Comparison of ENCODE assay signal across 1 cellular context in genomic region chr15:40536501-40536900, GRCh38.
TF ChIP-seq lines count a peak whose summit lies in the region.

No MANE protein-coding gene starts in this region.

TF ChIP-seq in SK-N-SH treated with all-trans-retinoic acid at 6 μM for 48 hours, 23 proteins besides CTCF, POLR2A, EP300 and RAD21 (continued from another document):
- TF ChIP-seq TSHZ2 (CRISPR knock-in tag; IDR thresholded peaks at IDR 0.05) (no peak), ZFP30 (CRISPR knock-in tag; IDR thresholded peaks at IDR 0.05) (no peak), TCF4 (CRISPR knock-in tag; IDR thresholded peaks at IDR 0.05; ENCODE audit: borderline replicate concordance) (no peak), SNAI2 (CRISPR knock-in tag; IDR thresholded peaks at IDR 0.05) (no peak), PPARA (CRISPR knock-in tag; IDR thresholded peaks at IDR 0.05; ENCODE audit: borderline replicate concordance) (no peak)
